In genomic region chr18:10519999-10520935, GRCh38 we compare ENCODE assay signal across 1 cellular context.
A peak's percentile ranks its signal among the peaks of the same experiment; 100 is the strongest.
TF ChIP-seq lines count a peak whose summit lies in the region.

No MANE protein-coding gene starts in this region.

TF ChIP-seq in K562, 482 proteins besides CTCF, POLR2A, EP300 and RAD21 (continued from another document):
- TF ChIP-seq ZNF609 (CRISPR knock-in tag; IDR thresholded peaks at IDR 0.05; ENCODE audit: borderline replicate concordance) (no peak), CBX1 (IDR thresholded peaks at IDR 0.05; ENCODE audit: low read depth) (peak; percentile 33; the same call in 1 of the 2 replicates), TSHZ1 (CRISPR knock-in tag; IDR thresholded peaks at IDR 0.05) (no peak), JUND (IDR thresholded peaks at IDR 0.05; ENCODE audit: borderline replicate concordance, low read depth, low read length) (peak; percentile 22; the same call in 1 of the 2 replicates), JUND (tag; IDR thresholded peaks at IDR 0.05; ENCODE audit: borderline replicate concordance, low read depth, low read length) (no peak; the same call in 2 of the 3 replicates), ELF4 (CRISPR knock-in tag; IDR thresholded peaks at IDR 0.05) (no peak), RBM25 (IDR thresholded peaks at IDR 0.05; ENCODE audit: low read depth, low read length, severe bottlenecking) (peak; percentile 79), FOXP1 (CRISPR knock-in tag; IDR thresholded peaks at IDR 0.05) (0 out of 2 replicates have a peak, but pooled peaks have one; percentile 21), TEAD1 (CRISPR knock-in tag; IDR thresholded peaks at IDR 0.05) (0 out of 4 replicates have a peak, but pooled peaks of 1 of the 2 experiments have one; percentile 30), GTF2F1 (IDR thresholded peaks at IDR 0.05; ENCODE audit: low read depth, low read length) (no peak), BHLHE40 (IDR thresholded peaks at IDR 0.05; ENCODE audit: low read length) (peak; percentile 95), SMC3 (conservative IDR thresholded peaks at IDR 0.05; ENCODE audit: insufficient read depth, low read depth, low read length) (peak; percentile 90), KDM1A (IDR thresholded peaks at IDR 0.05) (peak; percentile 32 to 38; a peak in 3 of 4 replicates), KAT2B (IDR thresholded peaks at IDR 0.05; ENCODE audit: low read depth, low read length) (no peak), BCOR (IDR thresholded peaks at IDR 0.05) (peak; percentile 77), STAG1 (CRISPR knock-in tag; IDR thresholded peaks at IDR 0.05; ENCODE audit: borderline replicate concordance) (peak; percentile 92; the same call in 1 of the 2 replicates), SAFB2 (IDR thresholded peaks at IDR 0.05; ENCODE audit: borderline replicate concordance, low read depth, low read length, severe bottlenecking) (no peak), ZFP36 (IDR thresholded peaks at IDR 0.05; ENCODE audit: low read depth, low read length, partially characterized antibody) (peak; percentile 27), USF1 (CRISPR knock-in tag; IDR thresholded peaks at IDR 0.05) (peak; percentile 38; the same call in 1 of the 2 replicates), L3MBTL2 (IDR thresholded peaks at IDR 0.05) (0 out of 2 replicates have a peak, but pooled peaks have one; percentile 37), ZNF668 (CRISPR knock-in tag; IDR thresholded peaks at IDR 0.05) (no peak), SMARCA4 (IDR thresholded peaks at IDR 0.05) (peak; percentile 39; the same call in 1 of the 2 replicates), MGA (IDR thresholded peaks at IDR 0.05) (peak; percentile 30; the same call in 1 of the 2 replicates), PHB (CRISPR knock-in tag; IDR thresholded peaks at IDR 0.05) (no peak), ZNF551 (CRISPR knock-in tag; IDR thresholded peaks at IDR 0.05) (no peak), MAX (CRISPR knock-in tag; IDR thresholded peaks at IDR 0.05) (peak; percentile 64), MYC (IDR thresholded peaks at IDR 0.05; ENCODE audit: low read depth, low read length) (peak; percentile 30; the same call in 1 of the 2 replicates), MYC (CRISPR knock-in tag; IDR thresholded peaks at IDR 0.05; ENCODE audit: borderline replicate concordance, low read depth) (no peak), SREBF2 (CRISPR knock-in tag; IDR thresholded peaks at IDR 0.05) (no peak), ZNF124 (CRISPR knock-in tag; IDR thresholded peaks at IDR 0.05) (no peak), TCF15 (CRISPR knock-in tag; IDR thresholded peaks at IDR 0.05) (no peak), HNRNPH1 (optimal IDR thresholded peaks at IDR 0.05; ENCODE audit: low read depth, low read length) (no peak), ARID2 (IDR thresholded peaks at IDR 0.05) (0 out of 2 replicates have a peak, but pooled peaks have one; percentile 30)
